ENCODE assay signal across 24 cellular contexts in the genomic region with DNA sequence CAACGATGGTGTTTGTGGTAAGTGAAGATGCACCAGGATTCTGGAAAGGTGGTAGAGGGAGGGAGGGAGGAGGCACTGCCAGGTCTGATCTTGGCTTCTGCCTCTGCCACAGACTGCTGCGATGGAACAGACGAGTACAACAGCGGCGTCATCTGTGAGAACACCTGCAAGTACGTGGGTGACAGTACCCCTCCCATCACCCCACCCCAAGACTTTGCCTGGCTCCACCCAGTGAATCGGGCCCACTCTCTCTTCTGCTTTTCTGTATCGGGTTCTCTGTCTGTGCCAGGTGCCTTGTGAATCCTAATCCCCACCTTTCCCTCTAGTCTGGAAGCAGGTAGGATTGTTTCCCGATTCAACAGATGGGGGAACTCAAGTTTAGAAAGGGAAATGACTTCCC. TPM values are rescaled to one million over a fixed set of nuclear protein-coding genes. Genes with fewer than 3 reads are reported as not detected.
DNase-seq lines count a peak whose midpoint lies in the region; ATAC-seq and TF ChIP-seq lines count a peak whose summit lies in the region.
"Had no signal": no experiment of that assay in that cellular context is flagged by ENCODE, and none has a peak within 500 bp of the region (broad histone marks: within the 10 kb centered on the region; RNA-seq: fewer than 3 reads in every experiment).

No MANE protein-coding gene starts in this region.

- ATAC-seq in activated B cell treated with CpG ODN at 0.5 μM for 24 hours (ENCODE audit: low read depth), result peak; percentile 8
- ATAC-seq: heart left ventricle had no signal

- H2AFZ ChIP-seq in PC-9, result no peak overlapping the region

- peaks cover 24% of the 10 kb centered on the region for H3K79me2 ChIP-seq in PC-9 (ENCODE audit: low read depth)

- H3K4me3 Mint-ChIP-seq in T-helper 1 cell treated with Interleukin-12 subunit alpha and Interleukin-12 subunit beta and Interleukin-4 antibody, amounts not matched to agents 30 μg/mL and 1 μg/mL, for 36 hours, result no peak overlapping the region
- H3K4me3 Mint-ChIP-seq in Caco-2 (ENCODE audit: unreplicated experiment), result peak overlapping the region; percentile 38
- peak overlapping the region; percentile 67 for H3K4me3 Mint-ChIP-seq in activated B cell treated with CpG ODN at 0.5 μM for 24 hours
- peak overlapping the region; percentile 95 for H3K4me3 Mint-ChIP-seq in mesothelial cell of epicardium

- H3K36me3 Mint-ChIP-seq in T-helper 1 cell treated with Interleukin-12 subunit alpha and Interleukin-12 subunit beta and Interleukin-4 antibody, amounts not matched to agents 30 μg/mL and 1 μg/mL, for 36 hours (ENCODE audit: low read depth), result peaks cover 27% of the 10 kb centered on the region
- H3K36me3 Mint-ChIP-seq in Caco-2 (ENCODE audit: insufficient read depth, unreplicated experiment), result peaks cover 67% of the 10 kb centered on the region
- H3K36me3 Mint-ChIP-seq in activated B cell treated with CpG ODN at 0.5 μM for 24 hours (ENCODE audit: low read depth), result peaks cover 62% of the 10 kb centered on the region
- H3K36me3 Mint-ChIP-seq in mesothelial cell of epicardium, result peaks cover 20% of the 10 kb centered on the region

- H3K36me3 ChIP-seq in Caco-2 (ENCODE audit: control insufficient read depth, insufficient read depth, low read length) (peaks cover 4% of the 10 kb centered on the region), PC-9 (ENCODE audit: low read depth) (peaks cover 30% of the 10 kb centered on the region), stomach (peaks cover 52 to 67% (median 63%) of the 10 kb centered on the region in 4 donors)

- H3F3A ChIP-seq in PC-9 (ENCODE audit: insufficient read depth, low read depth), result peaks cover 29% of the 10 kb centered on the region; the same call in 1 of the 2 replicates

- TF ChIP-seq CTCF in Caco-2 (IDR thresholded peaks at IDR 0.05; ENCODE audit: insufficient read depth in 1 of 2, low read depth in 1 of 2, low read length in 1 of 2, severe bottlenecking in 1 of 2, unreplicated experiment in 1 of 2), result no peak
- no peak for TF ChIP-seq CTCF in activated B cell treated with CpG ODN at 0.5 μM for 24 hours (IDR thresholded peaks at IDR 0.05)
- no peak for TF ChIP-seq CTCF in mesothelial cell of epicardium (IDR thresholded peaks at IDR 0.05; ENCODE audit: unreplicated experiment)
- no peak for TF ChIP-seq CTCF in PC-9 (conservative IDR thresholded peaks at IDR 0.05)
- no peak for TF ChIP-seq CTCF in stomach (IDR thresholded peaks at IDR 0.05)

- no peaks in the 10 kb centered on the region for H3K27me3 Mint-ChIP-seq in T-helper 1 cell treated with Interleukin-12 subunit alpha and Interleukin-12 subunit beta and Interleukin-4 antibody, amounts not matched to agents 30 μg/mL and 1 μg/mL, for 36 hours (ENCODE audit: low read depth)
- no peaks in the 10 kb centered on the region for H3K27me3 Mint-ChIP-seq in Caco-2 (ENCODE audit: insufficient read depth, unreplicated experiment)
- no peaks in the 10 kb centered on the region for H3K27me3 Mint-ChIP-seq in activated B cell treated with CpG ODN at 0.5 μM for 24 hours
- H3K27me3 Mint-ChIP-seq in mesothelial cell of epicardium (ENCODE audit: low read depth), result no peaks in the 10 kb centered on the region
- H3K27me3 Mint-ChIP-seq: progenitor cell of endocrine pancreas had no signal

- H4K20me1 ChIP-seq in PC-9 (ENCODE audit: insufficient read depth), result no peaks in the 10 kb centered on the region

- CTCF ChIA-PET in Caco-2 (lab: Charles Lee), result no interaction called here
- CTCF ChIA-PET in activated B cell treated with CpG ODN at 0.5 μM for 24 hours (lab: Charles Lee), result interaction anchor here (0.7 kb wide), 1 partner anchor 147 kb away, joined by 3 read pairs; no protein-coding TSS in a partner anchor
- CTCF ChIA-PET in PC-9 (lab: Charles Lee), result no interaction called here

- no peak overlapping the region for H3K4me2 ChIP-seq in PC-9
- H3K4me2 ChIP-seq: KMS-11 had no signal

- H3K27ac ChIP-seq in PC-9, result no peak overlapping the region
- no peak overlapping the region for H3K27ac ChIP-seq in stomach
- H3K27ac ChIP-seq: 22Rv1, esophagus squamous epithelium, heart left ventricle, HL-60, KMS-11, SK-N-MC had no signal

- peak overlapping the region; percentile 65 for H3K27ac Mint-ChIP-seq in T-helper 1 cell treated with Interleukin-12 subunit alpha and Interleukin-12 subunit beta and Interleukin-4 antibody, amounts not matched to agents 30 μg/mL and 1 μg/mL, for 36 hours
- H3K27ac Mint-ChIP-seq in Caco-2 (ENCODE audit: unreplicated experiment) (no peak overlapping the region), activated B cell treated with CpG ODN at 0.5 μM for 24 hours (peak overlapping the region; percentile 90), mesothelial cell of epicardium (no peak overlapping the region)
- H3K27ac Mint-ChIP-seq: progenitor cell of endocrine pancreas had no signal

- no peak for DNase-seq in T-helper 1 cell
- DNase-seq in Caco-2, result no peak
- DNase-seq in activated B cell treated with CpG ODN at 0.5 μM for 24 hours, result peak; percentile 37
- DNase-seq in mesothelial cell of epicardium (ENCODE audit: low spot score in 2 of 2, unreplicated experiment in 2 of 2), result no peak
- DNase-seq in central memory CD4-positive, alpha-beta T cell, result no peak
- DNase-seq in PC-9, result no peak
- no peak for DNase-seq in stomach
- DNase-seq: activated CD8-positive, alpha-beta memory T cell treated with anti-CD3 and anti-CD28 coated beads, Interleukin-2, amount 50 U/mL, for 48 hours; C1 segment of cervical spinal cord; dermis blood vessel endothelial cell; EL; esophagus squamous epithelium; heart left ventricle; NCI-H1436 treated with DMSO at 0.1 percent for 48 hours; NCI-H345 had no signal

- 88 to 95% (median 89%) methylated on average over 9 of the region's 9 CpGs for WGBS in stomach, 5 donors

- no peak overlapping the region for H3K4me3 ChIP-seq in Caco-2 (ENCODE audit: low read depth, low read length)
- no peak overlapping the region for H3K4me3 ChIP-seq in PC-9
- H3K4me3 ChIP-seq in stomach, result no peak overlapping the region
- H3K4me3 ChIP-seq: esophagus squamous epithelium, heart left ventricle, SK-N-MC had no signal

- BruUV-seq in Caco-2 (replicated peaks; lab: Mats Ljungman, UMichigan), result no TSS peak
- BruUV-seq in PC-9 (replicated peaks; lab: Mats Ljungman, UMichigan), result no TSS peak

- TF ChIP-seq EP300 in stomach (IDR thresholded peaks at IDR 0.05), result no peak

- H3K9me3 ChIP-seq in Caco-2, result no peaks in the 10 kb centered on the region
- no peaks in the 10 kb centered on the region for H3K9me3 ChIP-seq in PC-9 (ENCODE audit: insufficient read depth, low read depth)
- H3K9me3 ChIP-seq in stomach, result no peaks in the 10 kb centered on the region
- H3K9me3 ChIP-seq: esophagus squamous epithelium, heart left ventricle had no signal

- intact Hi-C loops in Caco-2 (cut with micrococcal nuclease; ENCODE audit: unreplicated experiment) (no loop called here), activated B cell treated with CpG ODN at 0.5 μM for 24 hours (cut with micrococcal nuclease) (loop anchor here (5.0 kb wide), 1 partner anchor 149 kb away; no protein-coding TSS in a partner anchor), PC-9 (cut with micrococcal nuclease; ENCODE audit: unreplicated experiment) (loop anchor here (5.0 kb wide), 1 partner anchor 501 kb away; no protein-coding TSS in a partner anchor), stomach (cut with DNase I; ENCODE audit: low total_unique reads) (no loop called here)

- 0 out of 2 replicates have a peak, but pooled peaks cover 3% of the 10 kb centered on the region for H3K4me1 ChIP-seq in Caco-2
- H3K4me1 ChIP-seq in PC-9 (replicated peaks; ENCODE audit: insufficient read depth), result peaks cover 14% of the 10 kb centered on the region
- peaks cover 15 to 27% (median 23%) of the 10 kb centered on the region in 4 donors for H3K4me1 ChIP-seq in stomach

- POLR2A ChIA-PET in Caco-2 (lab: Charles Lee) (no interaction called here), activated B cell treated with CpG ODN at 0.5 μM for 24 hours (lab: Charles Lee) (interaction anchor here (0.6 to 1.7 kb wide), 5 partner anchors 16 to 403 kb away, joined by 4 to 8 read pairs (median 4); a partner anchor contains a TSS), PC-9 (lab: Charles Lee; ENCODE audit: unreplicated experiment) (no interaction called here)

- no peak for TF ChIP-seq POLR2A in stomach (IDR thresholded peaks at IDR 0.05)

- H3K9me3 Mint-ChIP-seq in T-helper 1 cell treated with Interleukin-12 subunit alpha and Interleukin-12 subunit beta and Interleukin-4 antibody, amounts not matched to agents 30 μg/mL and 1 μg/mL, for 36 hours, result no peaks in the 10 kb centered on the region
- H3K9me3 Mint-ChIP-seq in Caco-2 (ENCODE audit: unreplicated experiment) (no peaks in the 10 kb centered on the region), activated B cell treated with CpG ODN at 0.5 μM for 24 hours (no peaks in the 10 kb centered on the region), mesothelial cell of epicardium (no peaks in the 10 kb centered on the region)

- H3K9me2 ChIP-seq in PC-9 (ENCODE audit: insufficient read depth), result no peaks in the 10 kb centered on the region

- H3K4me1 Mint-ChIP-seq in T-helper 1 cell treated with Interleukin-12 subunit alpha and Interleukin-12 subunit beta and Interleukin-4 antibody, amounts not matched to agents 30 μg/mL and 1 μg/mL, for 36 hours (ENCODE audit: low read depth), result peaks cover 19% of the 10 kb centered on the region
- H3K4me1 Mint-ChIP-seq in Caco-2 (ENCODE audit: low read depth, unreplicated experiment) (no peaks in the 10 kb centered on the region), activated B cell treated with CpG ODN at 0.5 μM for 24 hours (peaks cover 50% of the 10 kb centered on the region), mesothelial cell of epicardium (peaks cover 22% of the 10 kb centered on the region)

- H3K27me3 ChIP-seq in Caco-2 (replicated peaks; ENCODE audit: control insufficient read depth, insufficient read depth, low read length) (no peaks in the 10 kb centered on the region), PC-9 (ENCODE audit: insufficient read depth, low read depth) (no peaks in the 10 kb centered on the region), stomach (no peaks in the 10 kb centered on the region)
- H3K27me3 ChIP-seq: esophagus squamous epithelium, heart left ventricle had no signal

RNA-seq across cellular contexts. Expression of a gene that starts 2.5 kb away (rescaled TPM):
- total RNA-seq in Caco-2 (2022) (412 and 456 TPM in 2 replicates), activated B cell treated with CpG ODN at 0.5 μM for 24 hours (287 and 289 TPM in 2 replicates), mesothelial cell of epicardium (381 to 396 TPM (median 385 TPM) in 3 replicates), PC-9 (2021) (410 and 412 TPM in 2 replicates), stomach (100 to 1,000 TPM in 2 of 5 donors, 10 to 100 TPM in 3; 30.3 to 221 (median 76.9) TPM)
- polyA plus RNA-seq in stomach, result 100 to 1,000 TPM; 109 to 138 (median 115) TPM

RNA-seq across cellular contexts. Expression of a gene that starts 3.0 kb away (rescaled TPM):
- total RNA-seq in Caco-2 (2022) (not detected in 2 replicates), activated B cell treated with CpG ODN at 0.5 μM for 24 hours (0.29 TPM in 1 of 2 replicates, not detected in the other), mesothelial cell of epicardium (0.95 to 1.7 TPM (median 1.4 TPM) in 3 replicates), PC-9 (2021) (0.15 and 0.39 TPM in 2 replicates), stomach (not detected)
- polyA plus RNA-seq in stomach, result under 1 TPM; 0.38 to 0.92 (median 0.62) TPM
- total RNA-seq: dermis blood vessel endothelial cell, mononuclear cell had no signal

RNA-seq across cellular contexts. Expression of a gene that starts 18.8 kb away (rescaled TPM):
- total RNA-seq in Caco-2 (2022) (53.1 and 58.8 TPM in 2 replicates), activated B cell treated with CpG ODN at 0.5 μM for 24 hours (0.32 and 0.33 TPM in 2 replicates), mesothelial cell of epicardium (80.8 to 84.8 TPM (median 82.6 TPM) in 3 replicates), PC-9 (2021) (100 and 125 TPM in 2 replicates), stomach (100 to 1,000 TPM in 3 of 5 donors, 10 to 100 TPM in 2; 22.8 to 454 (median 107) TPM)
- 10 to 100 TPM; 20.6 to 41.2 (median 26.3) TPM for polyA plus RNA-seq in stomach
- total RNA-seq: mononuclear cell had no signal

RNA-seq across cellular contexts. Expression of a gene that starts 42.9 kb away (rescaled TPM):
- total RNA-seq in Caco-2 (2022) (not detected in 2 replicates), activated B cell treated with CpG ODN at 0.5 μM for 24 hours (not detected in 2 replicates), mesothelial cell of epicardium (0.07 to 0.63 TPM in 2 of 3 replicates, not detected in the other), PC-9 (2021) (not detected in 2 replicates), stomach (10 to 100 TPM in 1 of 5 donors, 1 to 10 TPM in 2, not detected in 2; 1.5 to 11.0 (median 7.2) TPM)
- under 1 TPM in 2 of 3 donors, not detected in 1; 0.10 to 0.31 TPM for polyA plus RNA-seq in stomach
- total RNA-seq: dermis blood vessel endothelial cell, esophagus squamous epithelium, kidney epithelial cell, mononuclear cell, subcutaneous adipose tissue had no signal

RNA-seq across cellular contexts. Expression of a gene that starts 53.8 kb away (rescaled TPM):
- 6.1 and 7.9 TPM in 2 replicates for total RNA-seq in Caco-2 (2022)
- 1.8 and 2.5 TPM in 2 replicates for total RNA-seq in activated B cell treated with CpG ODN at 0.5 μM for 24 hours
- total RNA-seq in mesothelial cell of epicardium, result 23.5 to 24.5 TPM (median 24.3 TPM) in 3 replicates
- 7.3 and 10.0 TPM in 2 replicates for total RNA-seq in PC-9 (2021)
- 10 to 100 TPM in 4 of 5 donors, 1 to 10 TPM in 1; 4.8 to 19.9 (median 14.6) TPM for total RNA-seq in stomach
- polyA plus RNA-seq in stomach, result 1 to 10 TPM; 3.7 to 8.9 (median 5.0) TPM

Comparison
In these comparisons a context has a peak if more than half of its experiments do, and no peak if none do; other contexts are left out.
1. H3K27ac Mint-ChIP-seq: peak in T-helper 1 cell treated with Interleukin-12 subunit alpha and Interleukin-12 subunit beta and Interleukin-4 antibody, amounts not matched to agents 30 μg/mL and 1 μg/mL, for 36 hours (single experiment) and activated B cell treated with CpG ODN at 0.5 μM for 24 hours (single experiment); none in Caco-2 (single experiment) and mesothelial cell of epicardium (single experiment).
2. RNA of a gene that starts 18.8 kb away (total RNA-seq): 22.8 to 454 TPM in stomach, 100 to 125 TPM in PC-9, 80.8 to 84.8 TPM in mesothelial cell of epicardium and 53.1 to 58.8 TPM in Caco-2; 0.32 to 0.33 TPM in activated B cell treated with CpG ODN at 0.5 μM for 24 hours; every median in the first group is over 10 times any median in the second.
3. intact Hi-C loops: an anchor here in activated B cell treated with CpG ODN at 0.5 μM for 24 hours (5.0 kb wide) and PC-9 (5.0 kb wide); none called in Caco-2 and stomach.